ENCODE assay signal across 27 cellular contexts in genomic region chr4:43550981-43551627, GRCh38.
A peak's percentile ranks its signal among the peaks of the same experiment; 100 is the strongest.
DNase-seq lines count a peak whose midpoint lies in the region; ATAC-seq, FAIRE-seq and TF ChIP-seq lines count a peak whose summit lies in the region.
"Had no signal": no experiment of that assay in that cellular context is flagged by ENCODE, and none has a peak within 500 bp of the region (broad histone marks: within the 10 kb centered on the region; RNA-seq: fewer than 3 reads in every experiment).

No MANE protein-coding gene starts in this region.

- H3K27me3 Mint-ChIP-seq in chondrocyte (ENCODE audit: low read depth) (no peaks in the 10 kb centered on the region), neural crest cell (ENCODE audit: low read depth) (no peaks in the 10 kb centered on the region)
- no peaks in the 10 kb centered on the region for H3K27me3 Mint-ChIP-seq in activated T-helper 2 cell treated with anti-CD3 and anti-CD28 coated beads, Interferon-gamma antibody, Interleukin-2, Interleukin-4, amounts not matched to agents 10 μg/mL and 5 μg/mL and 100 μg/mL, durations not matched to agents 14 hours and 24 hours and 36 hours (ENCODE audit: low read depth)
- H3K27me3 Mint-ChIP-seq: CD4-positive, alpha-beta T cell; CD8-positive, alpha-beta memory T cell had no signal

- H3K4me1 ChIP-seq in RWPE2 (ENCODE audit: insufficient read depth, poor library complexity, severe bottlenecking): no peaks in the 10 kb centered on the region
- H3K4me1 ChIP-seq: A549; BE2C; BLaER1 treated with 17β-estradiol and CSF1 and Interleukin-3, amounts not matched to agents 10 nM and 100 nM; HAP-1 had no signal

- DNase-seq in RWPE2 (ENCODE audit: low spot score) (peak; percentile 39), chondrocyte (ENCODE audit: low spot score) (peak; percentile 83), neural crest cell (ENCODE audit: low read depth, low spot score) (no peak), urothelium cell line (ENCODE audit: low spot score) (no peak), GM13976 (ENCODE audit: low spot score) (no peak), RPMI8226 (no peak)
- DNase-seq in activated T-helper 2 cell treated with anti-CD3 and anti-CD28 coated beads, Interferon-gamma antibody, Interleukin-2, Interleukin-4, amounts not matched to agents 10 μg/mL and 5 μg/mL and 100 μg/mL, durations not matched to agents 14 hours and 24 hours and 36 hours (ENCODE audit: low spot score): no peak
- DNase-seq: 8988T; ACHN; AML-193; BE2C; CD4-positive, alpha-beta T cell; CD8-positive, alpha-beta memory T cell; DMS 273 treated with DMSO at 0.1 percent for 48 hours; DMS79; EL; GDM1; GOT3; HFFc6 had no signal

- no peak overlapping the region for H3K4me3 Mint-ChIP-seq in chondrocyte (ENCODE audit: unreplicated experiment)
- no peak overlapping the region for H3K4me3 Mint-ChIP-seq in neural crest cell
- H3K4me3 Mint-ChIP-seq in activated T-helper 2 cell treated with anti-CD3 and anti-CD28 coated beads, Interferon-gamma antibody, Interleukin-2, Interleukin-4, amounts not matched to agents 10 μg/mL and 5 μg/mL and 100 μg/mL, durations not matched to agents 14 hours and 24 hours and 36 hours (ENCODE audit: low read depth): no peak overlapping the region
- H3K4me3 Mint-ChIP-seq: CD14-positive monocyte; CD4-positive, alpha-beta T cell; CD8-positive, alpha-beta memory T cell; HFFc6 had no signal

- in situ Hi-C loops in GM13976 (cut with MboI; ENCODE audit: low sequenced_read_pairs, unreplicated experiment): no loop called here

- intact Hi-C loops in activated T-helper 2 cell treated with anti-CD3 and anti-CD28 coated beads, Interferon-gamma antibody, Interleukin-2, Interleukin-4, amounts not matched to agents 10 μg/mL and 5 μg/mL and 100 μg/mL, durations not matched to agents 14 hours and 24 hours and 36 hours (cut with micrococcal nuclease): no loop called here

- FAIRE-seq in urothelium cell line (lab: Jason Lieb, UNC): peak; percentile 27
- FAIRE-seq: A549, D721Med, GM12878, GM18507, H54 had no signal

- H3K9me3 ChIP-seq in RWPE2 (ENCODE audit: severe bottlenecking): peaks cover 3% of the 10 kb centered on the region
- H3K9me3 ChIP-seq: A549, BE2C, HAP-1 had no signal

- no peaks in the 10 kb centered on the region for H3K27me3 ChIP-seq in RWPE2 (ENCODE audit: insufficient read depth, poor library complexity, severe bottlenecking)
- H3K27me3 ChIP-seq: BE2C; BLaER1 treated with 17β-estradiol and CSF1 and Interleukin-3, amounts not matched to agents 10 nM and 100 nM had no signal

- H3K36me3 ChIP-seq in RWPE2 (ENCODE audit: low read depth): no peaks in the 10 kb centered on the region
- H3K36me3 ChIP-seq: BE2C; BLaER1 treated with 17β-estradiol and CSF1 and Interleukin-3, amounts not matched to agents 10 nM and 100 nM; HAP-1 had no signal

- TF ChIP-seq CTCF in RWPE2 (IDR thresholded peaks at IDR 0.05; ENCODE audit: poor library complexity, severe bottlenecking) (no peak), chondrocyte (IDR thresholded peaks at IDR 0.05) (no peak), neural crest cell (conservative IDR thresholded peaks at IDR 0.05) (no peak), GM13976 (IDR thresholded peaks at IDR 0.05; ENCODE audit: borderline replicate concordance, control extremely low read depth, extremely low read depth, insufficient read depth, missing control alignments) (no peak)

- H3K27ac ChIP-seq in RWPE2 (ENCODE audit: poor library complexity, severe bottlenecking): no peak overlapping the region
- H3K27ac ChIP-seq: A549; BLaER1 treated with 17β-estradiol and CSF1 and Interleukin-3, amounts not matched to agents 10 nM and 100 nM had no signal

- no peak overlapping the region for H3K4me3 ChIP-seq in RWPE2 (ENCODE audit: severe bottlenecking)
- H3K4me3 ChIP-seq: A549; BLaER1 treated with 17β-estradiol and CSF1 and Interleukin-3, amounts not matched to agents 10 nM and 100 nM; GM12878; HAP-1 had no signal

- H3K36me3 Mint-ChIP-seq in chondrocyte (ENCODE audit: low read depth) (no peaks in the 10 kb centered on the region), neural crest cell (ENCODE audit: low read depth) (peaks cover 6% of the 10 kb centered on the region)
- no peaks in the 10 kb centered on the region for H3K36me3 Mint-ChIP-seq in activated T-helper 2 cell treated with anti-CD3 and anti-CD28 coated beads, Interferon-gamma antibody, Interleukin-2, Interleukin-4, amounts not matched to agents 10 μg/mL and 5 μg/mL and 100 μg/mL, durations not matched to agents 14 hours and 24 hours and 36 hours (ENCODE audit: low read depth)
- H3K36me3 Mint-ChIP-seq: CD14-positive monocyte; CD8-positive, alpha-beta memory T cell had no signal

- H3K9me3 Mint-ChIP-seq in chondrocyte (ENCODE audit: low read depth): peaks cover 34% of the 10 kb centered on the region
- peaks cover 20% of the 10 kb centered on the region for H3K9me3 Mint-ChIP-seq in neural crest cell
- peaks cover 49% of the 10 kb centered on the region for H3K9me3 Mint-ChIP-seq in activated T-helper 2 cell treated with anti-CD3 and anti-CD28 coated beads, Interferon-gamma antibody, Interleukin-2, Interleukin-4, amounts not matched to agents 10 μg/mL and 5 μg/mL and 100 μg/mL, durations not matched to agents 14 hours and 24 hours and 36 hours

- ATAC-seq in RWPE2 (ENCODE audit: low read depth): no peak
- ATAC-seq: A549, GM12878 had no signal

- H3K27ac Mint-ChIP-seq in chondrocyte (ENCODE audit: unreplicated experiment) (no peak overlapping the region), neural crest cell (ENCODE audit: unreplicated experiment) (peak overlapping the region; percentile 54)
- H3K27ac Mint-ChIP-seq in activated T-helper 2 cell treated with anti-CD3 and anti-CD28 coated beads, Interferon-gamma antibody, Interleukin-2, Interleukin-4, amounts not matched to agents 10 μg/mL and 5 μg/mL and 100 μg/mL, durations not matched to agents 14 hours and 24 hours and 36 hours: no peak overlapping the region
- H3K27ac Mint-ChIP-seq: CD14-positive monocyte; CD4-positive, alpha-beta T cell; CD8-positive, alpha-beta memory T cell; HFFc6 had no signal

- H3K4me1 Mint-ChIP-seq in chondrocyte (ENCODE audit: low read depth) (no peaks in the 10 kb centered on the region), neural crest cell (no peaks in the 10 kb centered on the region)
- H3K4me1 Mint-ChIP-seq in activated T-helper 2 cell treated with anti-CD3 and anti-CD28 coated beads, Interferon-gamma antibody, Interleukin-2, Interleukin-4, amounts not matched to agents 10 μg/mL and 5 μg/mL and 100 μg/mL, durations not matched to agents 14 hours and 24 hours and 36 hours (ENCODE audit: low read depth): no peaks in the 10 kb centered on the region
- H3K4me1 Mint-ChIP-seq: CD14-positive monocyte; CD8-positive, alpha-beta memory T cell had no signal

Comparison
In these comparisons a context has a peak if more than half of its experiments do, and no peak if none do; other contexts are left out.
1. DNase-seq: peak in RWPE2 (single experiment) and chondrocyte (single experiment); none in neural crest cell (single experiment), urothelium cell line (single experiment), GM13976 (single experiment), activated T-helper 2 cell treated with anti-CD3 and anti-CD28 coated beads, Interferon-gamma antibody, Interleukin-2, Interleukin-4, amounts not matched to agents 10 μg/mL and 5 μg/mL and 100 μg/mL, durations not matched to agents 14 hours and 24 hours and 36 hours (single experiment) and RPMI8226 (single experiment).